Comparison of ENCODE assay signal across 22 cellular contexts in genomic region chr7:117154721-117155120, GRCh38.
DNase-seq lines count a peak whose midpoint lies in the region; ATAC-seq and TF ChIP-seq lines count a peak whose summit lies in the region.
"Had no signal": no experiment of that assay in that cellular context is flagged by ENCODE, and none has a peak within 500 bp of the region (broad histone marks: within the 10 kb centered on the region; RNA-seq: fewer than 3 reads in every experiment).

No MANE protein-coding gene starts in this region.

- no peak overlapping the region for H2BK120ac ChIP-seq in trophoblast cell (ENCODE audit: insufficient read depth, low read length, poor library complexity)

- no peak overlapping the region for H3K4me3 ChIP-seq in trophoblast cell (ENCODE audit: low read depth, low read length)
- no peak overlapping the region for H3K4me3 ChIP-seq in skeletal muscle tissue (ENCODE audit: low read length in 3 of 3)
- no peak overlapping the region for H3K4me3 ChIP-seq in colonic mucosa
- H3K4me3 ChIP-seq: BLaER1 treated with 17β-estradiol and CSF1 and Interleukin-3, amounts not matched to agents 10 nM and 100 nM; HAP-1 had no signal

- H4K8ac ChIP-seq in trophoblast cell (ENCODE audit: low read depth, low read length), result no peak overlapping the region

- H3K9ac ChIP-seq in trophoblast cell (ENCODE audit: low read length) (no peak overlapping the region), skeletal muscle tissue (ENCODE audit: low read depth in 1 of 3, low read length in 3 of 3) (no peak overlapping the region), colonic mucosa (ENCODE audit: low read depth in 2 of 2, low read length in 2 of 2) (no peak overlapping the region)
- H3K9ac ChIP-seq: BLaER1 treated with 17β-estradiol and CSF1 and Interleukin-3, amounts not matched to agents 10 nM and 100 nM had no signal

- H3K9me3 ChIP-seq in trophoblast cell (ENCODE audit: insufficient read depth, low read depth, low read length) (no peaks in the 10 kb centered on the region), skeletal muscle tissue (ENCODE audit: control insufficient read depth in 3 of 3, low read length in 3 of 3) (no peaks in the 10 kb centered on the region), colonic mucosa (no peaks in the 10 kb centered on the region)
- H3K9me3 ChIP-seq: BE2C; BLaER1 treated with 17β-estradiol and CSF1 and Interleukin-3, amounts not matched to agents 10 nM and 100 nM; HAP-1 had no signal

- H4K91ac ChIP-seq in trophoblast cell (ENCODE audit: low read depth, low read length), result no peak overlapping the region

- no peak overlapping the region for H3K18ac ChIP-seq in trophoblast cell (ENCODE audit: low read length)

- H2BK12ac ChIP-seq in trophoblast cell (ENCODE audit: low read length), result no peak overlapping the region

- no peak for ATAC-seq in HG02973 (IDR thresholded peaks at IDR 0.05; ENCODE audit: unreplicated experiment)

- no peak overlapping the region for H3K4me2 ChIP-seq in trophoblast cell (ENCODE audit: low read length)
- H3K4me2 ChIP-seq: BLaER1 treated with 17β-estradiol and CSF1 and Interleukin-3, amounts not matched to agents 10 nM and 100 nM had no signal

- H3K4me1 ChIP-seq in trophoblast cell (ENCODE audit: control insufficient read depth in 1 of 2, insufficient read depth in 2 of 2, low read length in 2 of 2) (no peaks in the 10 kb centered on the region), skeletal muscle tissue (ENCODE audit: control insufficient read depth in 3 of 3, insufficient read depth in 3 of 3, low read length in 3 of 3) (peaks cover 8 to 35% (median 20%) of the 10 kb centered on the region in 3 donors), colonic mucosa (no peaks in the 10 kb centered on the region)
- H3K4me1 ChIP-seq: BLaER1 treated with 17β-estradiol and CSF1 and Interleukin-3, amounts not matched to agents 10 nM and 100 nM; HAP-1 had no signal

- no peak overlapping the region for H3K4ac ChIP-seq in trophoblast cell (ENCODE audit: low read depth, low read length)

- H2AK5ac ChIP-seq in trophoblast cell (ENCODE audit: low read length), result no peak overlapping the region

- intact Hi-C loops in colonic mucosa (cut with DNase I), result no loop called here

- H3K23ac ChIP-seq in trophoblast cell (ENCODE audit: low read length), result no peak overlapping the region

- no peak overlapping the region for H3K27ac ChIP-seq in trophoblast cell (ENCODE audit: low read depth, low read length)
- peak overlapping the region; percentile 9 for H3K27ac ChIP-seq in skeletal muscle tissue (ENCODE audit: low read depth, low read length)
- H3K27ac ChIP-seq in colonic mucosa, result no peak overlapping the region
- H3K27ac ChIP-seq: 22Rv1; BLaER1 treated with 17β-estradiol and CSF1 and Interleukin-3, amounts not matched to agents 10 nM and 100 nM had no signal

- H4K12ac ChIP-seq in trophoblast cell (ENCODE audit: low read depth, low read length), result no peak overlapping the region

- H3K27me3 ChIP-seq in trophoblast cell (ENCODE audit: insufficient read depth, low read length) (no peaks in the 10 kb centered on the region), skeletal muscle tissue (ENCODE audit: control insufficient read depth in 3 of 3, insufficient read depth in 3 of 3, low read length in 3 of 3) (no peaks in the 10 kb centered on the region), colonic mucosa (no peaks in the 10 kb centered on the region)
- H3K27me3 ChIP-seq: BE2C; BLaER1 treated with 17β-estradiol and CSF1 and Interleukin-3, amounts not matched to agents 10 nM and 100 nM had no signal

- H3K14ac ChIP-seq in trophoblast cell (ENCODE audit: low read length), result no peak overlapping the region

- WGBS in trophoblast cell (ENCODE audit: extremely low coverage, insufficient coverage, insufficient read length), result no CpG with 5 or more reads among the region's 1 CpG

- TF ChIP-seq CTCF in GM13976 (IDR thresholded peaks at IDR 0.05; ENCODE audit: borderline replicate concordance, control extremely low read depth, extremely low read depth, insufficient read depth, missing control alignments) (no peak), colonic mucosa (IDR thresholded peaks at IDR 0.05) (no peak)

- DNase-seq in NCI-H2227 treated with DMSO at 0.1 percent for 48 hours (lab: John Stamatoyannopoulos, UW) (peak; percentile 92), NCI-H2227 (lab: John Stamatoyannopoulos, UW; ENCODE audit: unreplicated experiment) (no peak), NCI-H146 treated with DMSO at 0.1 percent for 48 hours (lab: John Stamatoyannopoulos, UW; ENCODE audit: unreplicated experiment) (peak; percentile 18), trophoblast cell (peak; percentile 60 to 84), GM13976 (ENCODE audit: low spot score) (no peak), colonic mucosa (no peak)
- DNase-seq: AML-193; BE2C; Calu3; CD4-positive, alpha-beta T cell; CD8-positive, alpha-beta memory T cell; COR-L47; DMS53; DMS79 treated with DMSO at 0.1 percent for 48 hours; GF-D8; GOT3; HFFc6 had no signal

- no peak overlapping the region for H2AFZ ChIP-seq in trophoblast cell (ENCODE audit: insufficient read depth, low read length, poor library complexity)

- no peaks in the 10 kb centered on the region for H3K79me2 ChIP-seq in trophoblast cell (ENCODE audit: control insufficient read depth, insufficient read depth, low read length, poor library complexity)

- H3K36me3 ChIP-seq in trophoblast cell (ENCODE audit: control insufficient read depth in 1 of 2, insufficient read depth in 2 of 2, low read length in 2 of 2) (no peaks in the 10 kb centered on the region), skeletal muscle tissue (ENCODE audit: control insufficient read depth in 3 of 3, insufficient read depth in 3 of 3, low read length in 3 of 3) (no peaks in the 10 kb centered on the region), colonic mucosa (no peaks in the 10 kb centered on the region)
- H3K36me3 ChIP-seq: BLaER1 treated with 17β-estradiol and CSF1 and Interleukin-3, amounts not matched to agents 10 nM and 100 nM; HAP-1 had no signal

- no peaks in the 10 kb centered on the region for H3K79me1 ChIP-seq in trophoblast cell (ENCODE audit: low read length)

- no peak overlapping the region for H2BK5ac ChIP-seq in trophoblast cell (ENCODE audit: low read depth, low read length, poor library complexity)

- in situ Hi-C loops in GM13976 (cut with MboI; ENCODE audit: low sequenced_read_pairs, unreplicated experiment), result no loop called here

Comparison
In these comparisons a context has a peak if more than half of its experiments do, and no peak if none do; other contexts are left out.
1. DNase-seq: peak in NCI-H2227 treated with DMSO at 0.1 percent for 48 hours (single experiment), NCI-H146 treated with DMSO at 0.1 percent for 48 hours (single experiment) and trophoblast cell (2 of 2); none in NCI-H2227 (single experiment), GM13976 (single experiment) and colonic mucosa (single experiment).